ENCODE assay signal across 20 cellular contexts in the genomic region with DNA sequence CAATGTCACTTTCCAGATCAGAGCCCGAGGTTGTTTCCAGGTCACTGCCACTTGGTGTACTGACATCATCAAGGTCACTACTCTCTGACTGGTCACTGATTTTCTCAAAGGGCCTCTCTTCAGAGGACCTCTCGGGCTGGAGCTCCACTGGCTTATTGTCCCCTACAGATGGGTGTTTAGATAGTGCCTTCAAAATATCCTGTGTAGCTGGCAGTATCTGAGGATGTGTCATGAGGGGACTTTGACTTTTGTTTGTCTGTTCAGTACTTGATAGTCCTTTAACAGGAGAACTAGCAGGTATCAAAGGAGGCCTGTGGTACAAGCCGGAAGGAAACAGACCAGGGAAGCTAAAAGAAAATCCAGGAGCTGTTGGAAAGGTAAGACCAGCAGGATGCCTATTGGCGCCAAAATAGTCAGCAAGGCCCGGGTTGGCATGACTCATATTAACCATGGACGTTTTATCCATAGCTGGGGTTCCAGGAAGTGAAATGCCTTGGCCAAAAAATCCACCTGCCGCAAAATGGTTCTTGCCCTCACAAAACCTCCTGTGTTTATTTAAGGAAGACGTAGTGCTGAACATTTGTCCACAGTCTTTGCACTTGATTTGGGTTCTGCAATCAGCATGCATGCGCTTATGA.
"Had no signal": no experiment of that assay in that cellular context is flagged by ENCODE, and none has a peak within 500 bp of the region (broad histone marks: within the 10 kb centered on the region; RNA-seq: fewer than 3 reads in every experiment).

No MANE protein-coding gene starts in this region.

- H3K4me1 ChIP-seq: parathyroid adenoma had no signal

- ATAC-seq: activated naive CD8-positive, alpha-beta T cell treated with anti-CD3 and anti-CD28 coated beads, Interleukin-2, amount 50 U/mL, for 24 hours; activated T-cell treated with anti-CD3 and anti-CD28 coated beads, Interleukin-2, amount 50 U/mL, for 72 hours; left ventricle myocardium superior; stimulated activated naive CD8-positive, alpha-beta T cell treated with anti-CD3 and anti-CD28 coated beads, Interleukin-15, Interleukin-2, amounts not matched to agents 100 U/mL and 50 U/mL, for 24 hours; upper lobe of right lung had no signal

- H3K27me3 ChIP-seq: hepatocyte, thyroid gland, upper lobe of right lung had no signal

- H3K4me3 ChIP-seq: hepatocyte, thyroid gland, upper lobe of right lung had no signal

- DNase-seq: activated CD4-positive, alpha-beta memory T cell treated with anti-CD3 and anti-CD28 coated beads, Interleukin-2, amount 10 ng/mL, durations not matched to agents 7 days and 5 days; activated CD4-positive, alpha-beta T cell treated with anti-CD3 and anti-CD28 coated beads, Interleukin-2, amount 10 ng/mL, durations not matched to agents 24 days and 14 days; activated effector memory CD4-positive, alpha-beta T cell treated with Interleukin-2 at 50 U/mL for 16 hours; activated naive CD4-positive, alpha-beta T cell treated with anti-CD3 and anti-CD28 coated beads, Interleukin-2, amount 50 U/mL, for 16 hours; activated naive CD8-positive, alpha-beta T cell treated with anti-CD3 and anti-CD28 coated beads, Interleukin-2, amount 50 U/mL, for 24 hours; activated T-cell treated with anti-CD3 and anti-CD28 coated beads, Interleukin-2, amount 50 U/mL, for 72 hours; cerebellar nuclear complex; cortex of kidney; foreskin fibroblast; immature natural killer cell; left ventricle myocardium superior; nephron progenitor cell; stimulated activated CD4-positive, alpha-beta T cell treated with anti-CD3 and anti-CD28 coated beads, Interleukin-4, amount 100 ng/mL, for 4 hours; stimulated activated naive CD8-positive, alpha-beta T cell treated with anti-CD3 and anti-CD28 coated beads, Interleukin-15, Interleukin-2, amounts not matched to agents 100 U/mL and 50 U/mL, for 24 hours; substantia nigra; T-helper 2 cell; thyroid gland; upper lobe of right lung had no signal

- H3K4me2 ChIP-seq: hepatocyte had no signal

- H3K9me3 ChIP-seq: thyroid gland, upper lobe of right lung had no signal

- H3K27ac ChIP-seq: hepatocyte, parathyroid adenoma, thyroid gland, upper lobe of right lung had no signal

- H3K36me3 ChIP-seq: thyroid gland had no signal

- H3K9ac ChIP-seq: parathyroid adenoma had no signal

- H2AFZ ChIP-seq: hepatocyte, parathyroid adenoma had no signal
